In the genomic region with DNA sequence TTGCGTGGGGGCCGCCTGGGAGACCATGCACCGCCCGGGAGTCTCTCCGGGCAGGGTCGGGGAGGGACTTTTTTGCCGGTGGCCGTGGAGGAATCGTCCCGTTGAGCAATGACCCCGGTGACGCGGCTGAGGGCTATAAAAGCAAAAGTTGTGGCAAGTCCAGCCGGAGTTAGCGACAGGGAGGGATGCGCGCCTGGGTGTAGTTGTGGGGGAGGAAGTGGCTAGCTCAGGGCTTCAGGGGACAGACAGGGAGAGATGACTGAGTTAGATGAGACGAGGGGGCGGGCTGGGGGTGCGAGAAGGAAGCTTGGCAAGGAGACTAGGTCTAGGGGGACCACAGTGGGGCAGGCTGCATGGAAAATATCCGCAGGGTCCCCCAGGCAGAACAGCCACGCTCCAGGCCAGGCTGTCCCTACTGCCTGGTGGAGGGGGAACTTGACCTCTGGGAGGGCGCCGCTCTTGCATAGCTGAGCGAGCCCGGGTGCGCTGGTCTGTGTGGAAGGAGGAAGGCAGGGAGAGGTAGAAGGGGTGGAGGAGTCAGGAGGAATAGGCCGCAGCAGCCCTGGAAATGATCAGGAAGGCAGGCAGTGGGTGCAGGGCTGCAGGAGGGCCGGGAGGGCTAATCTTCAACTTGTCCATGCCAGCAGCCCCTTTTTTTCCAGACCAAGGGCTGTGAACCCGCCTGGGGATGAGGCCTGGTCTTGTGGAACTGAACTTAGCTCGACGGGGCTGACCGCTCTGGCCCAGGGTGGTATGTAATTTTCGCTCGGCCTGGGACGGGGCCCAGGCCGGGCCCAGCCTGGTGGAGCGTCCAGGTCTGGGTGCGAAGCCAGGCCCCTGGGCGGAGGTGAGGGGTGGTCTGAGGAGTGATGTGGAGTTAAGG, we compare ENCODE assay signal across 8 cellular contexts. TPM values are rescaled to one million over a fixed set of nuclear protein-coding genes. Genes with fewer than 3 reads are reported as not detected.
A peak's percentile ranks its signal among the peaks of the same experiment; 100 is the strongest.
DNase-seq lines count a peak whose midpoint lies in the region; ATAC-seq and TF ChIP-seq lines count a peak whose summit lies in the region.

A gene (plus strand): TSS at position 166 of the 883 bp plus-strand sequence.

- H4K20me1 ChIP-seq in PC-3 (ENCODE audit: low read length), result peaks cover 52% of the 10 kb centered on the region

- peaks cover 11% of the 10 kb centered on the region for H3K36me3 ChIP-seq in CD4-positive, CD25-positive, alpha-beta regulatory T cell (ENCODE audit: control insufficient read depth, insufficient read depth, low read length)
- peaks cover 37% of the 10 kb centered on the region for H3K36me3 ChIP-seq in PC-3 (ENCODE audit: low read depth, low read length)

- peaks cover 72% of the 10 kb centered on the region for H3K79me2 ChIP-seq in PC-3 (ENCODE audit: low read length)

- CTCF ChIA-PET in PC-3 (lab: Charles Lee), result no interaction called here

- peaks cover 40% of the 10 kb centered on the region for H3K36me3 Mint-ChIP-seq in CD4-positive, CD25-positive, alpha-beta regulatory T cell

- H3K4me1 ChIP-seq in CD4-positive, CD25-positive, alpha-beta regulatory T cell (ENCODE audit: control insufficient read depth, insufficient read depth, low read length, poor library complexity, severe bottlenecking), result peaks cover 69% of the 10 kb centered on the region
- peaks cover 58% of the 10 kb centered on the region for H3K4me1 ChIP-seq in PC-3 (ENCODE audit: insufficient read depth, low read length)

- peak; percentile 81 to 96 (median 87) for DNase-seq in CD4-positive, CD25-positive, alpha-beta regulatory T cell
- DNase-seq in PC-3 (peak; percentile 93), activated T-cell treated with anti-CD3 and anti-CD28 coated beads for 4 hours (peak; percentile 83), epithelial cell of esophagus (ENCODE audit: low read depth) (peak; percentile 84), mucosa of gallbladder (ENCODE audit: low spot score) (peak; percentile 96)
- DNase-seq in stimulated activated CD8-positive, alpha-beta memory T cell treated with anti-CD3 and anti-CD28 coated beads, Interleukin-4, amount 100 ng/mL, for 24 hours (ENCODE audit: low read depth), result peak; percentile 87

- H3K9ac ChIP-seq in PC-3 (ENCODE audit: low read length), result peak within 1 kb of the TSS; percentile 97

- peaks cover 9% of the 10 kb centered on the region for H3K27me3 Mint-ChIP-seq in CD4-positive, CD25-positive, alpha-beta regulatory T cell

- intact Hi-C loops in PC-3 (cut with micrococcal nuclease), result no loop called here

- BruUV-seq in PC-3 (replicated peaks; lab: Mats Ljungman, UMichigan), result TSS peak; percentile 42

- ATAC-seq in CD4-positive, CD25-positive, alpha-beta regulatory T cell (ENCODE audit: low read depth in 2 of 2), result peak in 1 of 2 donors; percentile 2
- ATAC-seq in HG02970 (IDR thresholded peaks at IDR 0.05; ENCODE audit: low FRiP score, unreplicated experiment) (peak; percentile 22), PC-3 (peak; percentile 9), GM18861 (IDR thresholded peaks at IDR 0.05; ENCODE audit: unreplicated experiment) (no peak)

- peak within 1 kb of the TSS; percentile 90 to 97 (median 95) for H3K4me3 Mint-ChIP-seq in CD4-positive, CD25-positive, alpha-beta regulatory T cell

- H3F3A ChIP-seq in PC-3 (ENCODE audit: low read length, unreplicated experiment), result peaks cover 53% of the 10 kb centered on the region

- H3K9me3 ChIP-seq in CD4-positive, CD25-positive, alpha-beta regulatory T cell (ENCODE audit: control insufficient read depth in 2 of 2, low read length in 2 of 2), result no peaks in the 10 kb centered on the region
- no peaks in the 10 kb centered on the region for H3K9me3 ChIP-seq in PC-3 (ENCODE audit: low read length)

- POLR2A ChIA-PET in PC-3 (lab: Charles Lee; ENCODE audit: unreplicated experiment), result interaction anchor here (0.6 to 1.5 kb wide), 21 partner anchors 14 to 478 kb away, joined by 3 to 46 read pairs (median 6); a partner anchor contains a TSS

- H3K27ac ChIP-seq in CD4-positive, CD25-positive, alpha-beta regulatory T cell (ENCODE audit: insufficient read depth, low read length, poor library complexity, severe bottlenecking), result peak within 1 kb of the TSS; percentile 100
- H3K27ac ChIP-seq in PC-3 (ENCODE audit: low read length), result peak within 1 kb of the TSS; percentile 99

- H3K4me1 Mint-ChIP-seq in CD4-positive, CD25-positive, alpha-beta regulatory T cell, result peaks cover 8 to 57% (median 36%) of the 10 kb centered on the region in 4 donors

- peaks cover 0 to 3% (median 0%) of the 10 kb centered on the region in 7 donors for H3K9me3 Mint-ChIP-seq in CD4-positive, CD25-positive, alpha-beta regulatory T cell

- no peaks in the 10 kb centered on the region for H3K27me3 ChIP-seq in CD4-positive, CD25-positive, alpha-beta regulatory T cell (ENCODE audit: control insufficient read depth, insufficient read depth, low read length)
- H3K27me3 ChIP-seq in PC-3 (ENCODE audit: low read length), result no peaks in the 10 kb centered on the region

- no peaks in the 10 kb centered on the region for H3K9me2 ChIP-seq in PC-3 (replicated peaks; ENCODE audit: low read length)

- H3K4me2 ChIP-seq in PC-3 (ENCODE audit: low read length), result peak within 1 kb of the TSS; percentile 97

- TF ChIP-seq CTCF in PC-3 (conservative IDR thresholded peaks at IDR 0.05; ENCODE audit: low read depth, low read length) (no peak), epithelial cell of esophagus (IDR thresholded peaks at IDR 0.05; ENCODE audit: insufficient read depth, low read depth, low read length, missing control alignments) (no peak)

- H3K27ac Mint-ChIP-seq in CD4-positive, CD25-positive, alpha-beta regulatory T cell, result peak within 1 kb of the TSS; percentile 96 to 100 (median 98)

- H2AFZ ChIP-seq in PC-3 (ENCODE audit: low read length), result peak within 1 kb of the TSS; percentile 32

- H3K4me3 ChIP-seq in CD4-positive, CD25-positive, alpha-beta regulatory T cell (ENCODE audit: low read depth, low read length), result peak within 1 kb of the TSS; percentile 97
- H3K4me3 ChIP-seq in PC-3 (ENCODE audit: low read length) (peak within 1 kb of the TSS; percentile 93), epithelial cell of esophagus (ENCODE audit: low read length) (peak within 1 kb of the TSS; percentile 97)

RNA-seq across cellular contexts. Expression of the gene that starts here (rescaled TPM):
- total RNA-seq in CD4-positive, CD25-positive, alpha-beta regulatory T cell, result 890 TPM
- polyA plus RNA-seq in CD4-positive, CD25-positive, alpha-beta regulatory T cell, result 1 to 10 TPM; 1.4 to 3.1 (median 1.9) TPM
- total RNA-seq in PC-3 (2014; rRNA removed) (47.9 and 96.6 TPM in 2 replicates), mucosa of gallbladder (1,012 TPM)
